Comparison of ENCODE assay signal across 8 cellular contexts in genomic region chr6:163406320-163406719, GRCh38. TPM values are rescaled to one million over a fixed set of nuclear protein-coding genes. Genes with fewer than 3 reads are reported as not detected.
DNase-seq lines count a peak whose midpoint lies in the region; ATAC-seq, FAIRE-seq and TF ChIP-seq lines count a peak whose summit lies in the region.

No MANE protein-coding gene starts in this region.

- no peak for DNase-seq in effector memory CD4-positive, alpha-beta T cell
- DNase-seq in skeletal muscle cell (ENCODE audit: low read depth) (no peak), NAMALWA (ENCODE audit: low spot score) (no peak), glomerular visceral epithelial cell (ENCODE audit: extremely low spot score) (no peak), GM12891 (ENCODE audit: insufficient read length, low spot score) (no peak), trophoblast cell (no peak)

- ATAC-seq in GM19023 (IDR thresholded peaks at IDR 0.05; ENCODE audit: unreplicated experiment) (peak; percentile 2), HG03342 (IDR thresholded peaks at IDR 0.05; ENCODE audit: unreplicated experiment) (peak; percentile 6)

- FAIRE-seq in GM12891 (lab: Jason Lieb, UNC) = no peak

- no peak overlapping the region for H3K18ac ChIP-seq in trophoblast cell (ENCODE audit: low read length)

- H3K23ac ChIP-seq in trophoblast cell (ENCODE audit: low read length) = no peak overlapping the region

- no peaks in the 10 kb centered on the region for H3K9me3 ChIP-seq in effector memory CD4-positive, alpha-beta T cell (ENCODE audit: control insufficient read depth, low read length)
- no peaks in the 10 kb centered on the region for H3K9me3 ChIP-seq in trophoblast cell (ENCODE audit: insufficient read depth, low read depth, low read length)

- peaks cover 2% of the 10 kb centered on the region for H3K79me2 ChIP-seq in trophoblast cell (ENCODE audit: control insufficient read depth, insufficient read depth, low read length, poor library complexity)

- no peak overlapping the region for H2BK5ac ChIP-seq in trophoblast cell (ENCODE audit: low read depth, low read length, poor library complexity)

- H4K8ac ChIP-seq in trophoblast cell (ENCODE audit: low read depth, low read length) = no peak overlapping the region

- H4K91ac ChIP-seq in trophoblast cell (ENCODE audit: low read depth, low read length) = no peak overlapping the region

- H2AFZ ChIP-seq in trophoblast cell (ENCODE audit: insufficient read depth, low read length, poor library complexity) = no peak overlapping the region

- no peak overlapping the region for H3K27ac ChIP-seq in effector memory CD4-positive, alpha-beta T cell (ENCODE audit: insufficient read depth, low read length, poor library complexity, severe bottlenecking)
- no peak overlapping the region for H3K27ac ChIP-seq in trophoblast cell (ENCODE audit: low read depth, low read length)

- no CpG with 5 or more reads among the region's 1 CpG for WGBS in trophoblast cell (ENCODE audit: extremely low coverage, insufficient coverage, insufficient read length)

- no peak overlapping the region for H3K4me2 ChIP-seq in trophoblast cell (ENCODE audit: low read length)

- H3K36me3 ChIP-seq in effector memory CD4-positive, alpha-beta T cell (ENCODE audit: control insufficient read depth, insufficient read depth, low read length) = no peaks in the 10 kb centered on the region
- H3K36me3 ChIP-seq in trophoblast cell (ENCODE audit: control insufficient read depth in 1 of 2, insufficient read depth in 2 of 2, low read length in 2 of 2) = no peaks in the 10 kb centered on the region

- H2BK12ac ChIP-seq in trophoblast cell (ENCODE audit: low read length) = no peak overlapping the region

- TF ChIP-seq POLR2A in GM12891 (IDR thresholded peaks at IDR 0.05; ENCODE audit: low read depth, low read length) = no peak

- no peak overlapping the region for H2AK5ac ChIP-seq in trophoblast cell (ENCODE audit: low read length)

- H3K27me3 ChIP-seq in effector memory CD4-positive, alpha-beta T cell (replicated peaks; ENCODE audit: control insufficient read depth, insufficient read depth, low read length, poor library complexity, severe bottlenecking) = no peaks in the 10 kb centered on the region
- H3K27me3 ChIP-seq in trophoblast cell (ENCODE audit: insufficient read depth, low read length) = no peaks in the 10 kb centered on the region

- H3K79me1 ChIP-seq in trophoblast cell (ENCODE audit: low read length) = peaks cover 7% of the 10 kb centered on the region

- H2BK120ac ChIP-seq in trophoblast cell (ENCODE audit: insufficient read depth, low read length, poor library complexity) = no peak overlapping the region

- H4K12ac ChIP-seq in trophoblast cell (ENCODE audit: low read depth, low read length) = no peak overlapping the region

- no peak overlapping the region for H3K4ac ChIP-seq in trophoblast cell (ENCODE audit: low read depth, low read length)

- no peak overlapping the region for H3K14ac ChIP-seq in trophoblast cell (ENCODE audit: low read length)

- H3K4me3 ChIP-seq in effector memory CD4-positive, alpha-beta T cell (ENCODE audit: insufficient read depth, low read depth, low read length, poor library complexity, severe bottlenecking) = peak overlapping the region; percentile 41
- H3K4me3 ChIP-seq in skeletal muscle cell (ENCODE audit: low read depth, low read length) (peak overlapping the region; percentile 26), trophoblast cell (ENCODE audit: low read depth, low read length) (no peak overlapping the region)

- H3K4me1 ChIP-seq in effector memory CD4-positive, alpha-beta T cell (ENCODE audit: control insufficient read depth, insufficient read depth, low read length, poor library complexity, severe bottlenecking) = no peaks in the 10 kb centered on the region
- H3K4me1 ChIP-seq in trophoblast cell (ENCODE audit: control insufficient read depth in 1 of 2, insufficient read depth in 2 of 2, low read length in 2 of 2) = no peaks in the 10 kb centered on the region

- H3K9ac ChIP-seq in trophoblast cell (ENCODE audit: low read length) = no peak overlapping the region

TF ChIP-seq in GM12891, 5 proteins besides CTCF, POLR2A, EP300 and RAD21:
- TF ChIP-seq TAF1 (IDR thresholded peaks at IDR 0.05; ENCODE audit: low read depth, low read length) (no peak), PAX5 (IDR thresholded peaks at IDR 0.05; ENCODE audit: insufficient read depth, low read length, severe bottlenecking) (no peak), POU2F2 (IDR thresholded peaks at IDR 0.05; ENCODE audit: low read depth, low read length) (no peak), POLR2AphosphoS5 (IDR thresholded peaks at IDR 0.05; ENCODE audit: low read depth, low read length) (no peak), SPI1 (IDR thresholded peaks at IDR 0.05; ENCODE audit: low read depth, low read length) (no peak)

RNA-seq across cellular contexts. Expression of gene QKI, which starts 8.2 kb away (rescaled TPM):
- 25.2 TPM for polyA plus RNA-seq in GM12891 (2012; ENCODE audit: low read depth, missing spikeins)
- polyA plus RNA-seq in trophoblast cell (2013) = 142 TPM in 2 replicates
